Comparison of ENCODE assay signal across 9 cellular contexts in genomic region chr21:37060296-37060695, GRCh38. TPM values are rescaled to one million over a fixed set of nuclear protein-coding genes. Genes with fewer than 3 reads are reported as not detected.
DNase-seq lines count a peak whose midpoint lies in the region; ATAC-seq, FAIRE-seq and TF ChIP-seq lines count a peak whose summit lies in the region.
"Had no signal": no experiment of that assay in that cellular context is flagged by ENCODE, and none has a peak within 500 bp of the region (broad histone marks: within the 10 kb centered on the region; RNA-seq: fewer than 3 reads in every experiment).

No MANE protein-coding gene starts in this region.

- CTCF ChIA-PET in activated CD8-positive, alpha-beta memory T cell treated with anti-CD3 and anti-CD28 coated beads, Interleukin-2, amount 10 ng/mL, durations not matched to agents 7 days and 5 days (lab: Charles Lee), result no interaction called here

- no peak overlapping the region for H3K27ac ChIP-seq in suprapubic skin

- H3K27me3 Mint-ChIP-seq in activated CD8-positive, alpha-beta memory T cell treated with anti-CD3 and anti-CD28 coated beads, Interleukin-2, amount 10 ng/mL, durations not matched to agents 7 days and 5 days, result peaks cover 3% of the 10 kb centered on the region
- no peaks in the 10 kb centered on the region for H3K27me3 Mint-ChIP-seq in activated T-helper 17 cell treated with anti-CD3 and anti-CD28 coated beads, Interleukin-2, amount 50 U/mL, for 72 hours

- WGBS in suprapubic skin, result 67% methylated on average over 1 of the region's 1 CpG

- DNase-seq in activated CD8-positive, alpha-beta memory T cell treated with anti-CD3 and anti-CD28 coated beads, Interleukin-2, amount 10 ng/mL, durations not matched to agents 7 days and 5 days, result no peak
- no peak for DNase-seq in activated CD8-positive, alpha-beta memory T cell treated with anti-CD3 and anti-CD28 coated beads for 24 hours
- DNase-seq in NCI-H2081 treated with DMSO at 0.1 percent for 48 hours (lab: John Stamatoyannopoulos, UW), result peak; percentile 93
- peak; percentile 84 for DNase-seq in hepatic stellate cell (ENCODE audit: low spot score)
- no peak for DNase-seq in stimulated activated effector memory CD8-positive, alpha-beta T cell treated with anti-CD3 and anti-CD28 coated beads, Interleukin-12 subunit alpha, Interleukin-12 subunit beta, amount 100 ng/mL, for 72 hours (ENCODE audit: low spot score in 2 of 2)
- DNase-seq in GM19239 (ENCODE audit: insufficient read length, low spot score), result no peak
- DNase-seq in suprapubic skin (ENCODE audit: low spot score in 2 of 2), result no peak

- H3K4me1 Mint-ChIP-seq in activated CD8-positive, alpha-beta memory T cell treated with anti-CD3 and anti-CD28 coated beads, Interleukin-2, amount 10 ng/mL, durations not matched to agents 7 days and 5 days, result peaks cover 5% of the 10 kb centered on the region
- no peaks in the 10 kb centered on the region for H3K4me1 Mint-ChIP-seq in activated T-helper 17 cell treated with anti-CD3 and anti-CD28 coated beads, Interleukin-2, amount 50 U/mL, for 72 hours
- H3K4me1 Mint-ChIP-seq in stimulated activated effector memory CD8-positive, alpha-beta T cell treated with anti-CD3 and anti-CD28 coated beads, Interleukin-12 subunit alpha, Interleukin-12 subunit beta, amount 100 ng/mL, for 72 hours, result peaks cover 6% of the 10 kb centered on the region

- H3K9me3 Mint-ChIP-seq in activated CD8-positive, alpha-beta memory T cell treated with anti-CD3 and anti-CD28 coated beads, Interleukin-2, amount 10 ng/mL, durations not matched to agents 7 days and 5 days (ENCODE audit: low read depth), result no peaks in the 10 kb centered on the region
- no peaks in the 10 kb centered on the region for H3K9me3 Mint-ChIP-seq in activated T-helper 17 cell treated with anti-CD3 and anti-CD28 coated beads, Interleukin-2, amount 50 U/mL, for 72 hours
- no peaks in the 10 kb centered on the region for H3K9me3 Mint-ChIP-seq in stimulated activated effector memory CD8-positive, alpha-beta T cell treated with anti-CD3 and anti-CD28 coated beads, Interleukin-12 subunit alpha, Interleukin-12 subunit beta, amount 100 ng/mL, for 72 hours

- peaks cover 8% of the 10 kb centered on the region for H3K4me1 ChIP-seq in suprapubic skin

- no peak overlapping the region for H3K27ac Mint-ChIP-seq in activated CD8-positive, alpha-beta memory T cell treated with anti-CD3 and anti-CD28 coated beads, Interleukin-2, amount 10 ng/mL, durations not matched to agents 7 days and 5 days
- no peak overlapping the region for H3K27ac Mint-ChIP-seq in activated T-helper 17 cell treated with anti-CD3 and anti-CD28 coated beads, Interleukin-2, amount 50 U/mL, for 72 hours
- no peak overlapping the region for H3K27ac Mint-ChIP-seq in stimulated activated effector memory CD8-positive, alpha-beta T cell treated with anti-CD3 and anti-CD28 coated beads, Interleukin-12 subunit alpha, Interleukin-12 subunit beta, amount 100 ng/mL, for 72 hours

- no peaks in the 10 kb centered on the region for H3K27me3 ChIP-seq in suprapubic skin

- no peak for TF ChIP-seq POLR2A in suprapubic skin (IDR thresholded peaks at IDR 0.05)

- FAIRE-seq in GM19239 (lab: Jason Lieb, UNC), result no peak
- FAIRE-seq: G401.6 had no signal

- TF ChIP-seq CTCF in suprapubic skin (IDR thresholded peaks at IDR 0.05), result no peak

- peaks cover 3% of the 10 kb centered on the region for H3K36me3 Mint-ChIP-seq in activated CD8-positive, alpha-beta memory T cell treated with anti-CD3 and anti-CD28 coated beads, Interleukin-2, amount 10 ng/mL, durations not matched to agents 7 days and 5 days
- H3K36me3 Mint-ChIP-seq in activated T-helper 17 cell treated with anti-CD3 and anti-CD28 coated beads, Interleukin-2, amount 50 U/mL, for 72 hours (ENCODE audit: low read depth), result no peaks in the 10 kb centered on the region
- H3K36me3 Mint-ChIP-seq in stimulated activated effector memory CD8-positive, alpha-beta T cell treated with anti-CD3 and anti-CD28 coated beads, Interleukin-12 subunit alpha, Interleukin-12 subunit beta, amount 100 ng/mL, for 72 hours, result peaks cover 4% of the 10 kb centered on the region

- H3K36me3 ChIP-seq in suprapubic skin, result peaks cover 4% of the 10 kb centered on the region

- H3K4me3 ChIP-seq in suprapubic skin, result no peak overlapping the region

- TF ChIP-seq EP300 in suprapubic skin (IDR thresholded peaks at IDR 0.05), result no peak

- H3K4me3 Mint-ChIP-seq in activated CD8-positive, alpha-beta memory T cell treated with anti-CD3 and anti-CD28 coated beads, Interleukin-2, amount 10 ng/mL, durations not matched to agents 7 days and 5 days, result no peak overlapping the region
- no peak overlapping the region for H3K4me3 Mint-ChIP-seq in activated T-helper 17 cell treated with anti-CD3 and anti-CD28 coated beads, Interleukin-2, amount 50 U/mL, for 72 hours
- no peak overlapping the region for H3K4me3 Mint-ChIP-seq in stimulated activated effector memory CD8-positive, alpha-beta T cell treated with anti-CD3 and anti-CD28 coated beads, Interleukin-12 subunit alpha, Interleukin-12 subunit beta, amount 100 ng/mL, for 72 hours

- no peaks in the 10 kb centered on the region for H3K9me3 ChIP-seq in suprapubic skin

- ATAC-seq in activated CD8-positive, alpha-beta memory T cell treated with anti-CD3 and anti-CD28 coated beads, Interleukin-2, amount 10 ng/mL, durations not matched to agents 7 days and 5 days, result peak; percentile 51
- peak; percentile 95 for ATAC-seq in activated T-helper 17 cell treated with anti-CD3 and anti-CD28 coated beads, Interleukin-2, amount 50 U/mL, for 72 hours (replicated peaks)
- ATAC-seq in stimulated activated effector memory CD8-positive, alpha-beta T cell treated with anti-CD3 and anti-CD28 coated beads, Interleukin-12 subunit alpha, Interleukin-12 subunit beta, amount 100 ng/mL, for 72 hours, result peak; percentile 100

RNA-seq across cellular contexts. Expression of gene PIGP, which starts 12.6 kb away (rescaled TPM):
- 10 to 100 TPM; 16.1 to 16.6 TPM for total RNA-seq in activated CD8-positive, alpha-beta memory T cell treated with anti-CD3 and anti-CD28 coated beads, Interleukin-2, amount 10 ng/mL, durations not matched to agents 7 days and 5 days
- total RNA-seq in activated T-helper 17 cell treated with anti-CD3 and anti-CD28 coated beads, Interleukin-2, amount 50 U/mL, for 72 hours, result 10 to 100 TPM; 16.5 to 16.6 TPM
- 10 to 100 TPM in 3 of 4 donors, 1 to 10 TPM in 1; 8.4 to 15.5 (median 13.6) TPM for total RNA-seq in suprapubic skin

RNA-seq across cellular contexts. Expression of gene TTC3, which starts 12.8 kb away (rescaled TPM):
- 10 to 100 TPM; 44.0 to 55.0 TPM for total RNA-seq in activated CD8-positive, alpha-beta memory T cell treated with anti-CD3 and anti-CD28 coated beads, Interleukin-2, amount 10 ng/mL, durations not matched to agents 7 days and 5 days
- total RNA-seq in activated T-helper 17 cell treated with anti-CD3 and anti-CD28 coated beads, Interleukin-2, amount 50 U/mL, for 72 hours, result 100 to 1,000 TPM in 1 of 2 donors, 10 to 100 TPM in 1; 69.2 to 105 TPM
- total RNA-seq in suprapubic skin, result 100 to 1,000 TPM in 3 of 4 donors, 10 to 100 TPM in 1; 96.5 to 195 (median 122) TPM

RNA-seq across cellular contexts. Expression of gene RIPPLY3, which starts 53.8 kb away (rescaled TPM):
- under 1 TPM in 1 of 2 experiments, not detected in 1; 0.14 TPM for total RNA-seq in activated CD8-positive, alpha-beta memory T cell treated with anti-CD3 and anti-CD28 coated beads, Interleukin-2, amount 10 ng/mL, durations not matched to agents 7 days and 5 days
- under 1 TPM; 0.17 to 0.48 TPM for total RNA-seq in activated T-helper 17 cell treated with anti-CD3 and anti-CD28 coated beads, Interleukin-2, amount 50 U/mL, for 72 hours
- under 1 TPM in 1 of 4 donors, not detected in 3; 0.21 TPM for total RNA-seq in suprapubic skin

Comparison
In these comparisons a context has a peak if more than half of its experiments do, and no peak if none do; other contexts are left out.
1. DNase-seq: peak in NCI-H2081 treated with DMSO at 0.1 percent for 48 hours (single experiment) and hepatic stellate cell (single experiment); none in activated CD8-positive, alpha-beta memory T cell treated with anti-CD3 and anti-CD28 coated beads, Interleukin-2, amount 10 ng/mL, durations not matched to agents 7 days and 5 days (single experiment), activated CD8-positive, alpha-beta memory T cell treated with anti-CD3 and anti-CD28 coated beads for 24 hours (single experiment), stimulated activated effector memory CD8-positive, alpha-beta T cell treated with anti-CD3 and anti-CD28 coated beads, Interleukin-12 subunit alpha, Interleukin-12 subunit beta, amount 100 ng/mL, for 72 hours (0 of 2), GM19239 (single experiment) and suprapubic skin (0 of 2).
2. Peak in every context shown above with its lines, with median percentiles within 50 percentile points of each other: ATAC-seq.